Comparison of ENCODE assay signal across 1 cellular context in the genomic region with DNA sequence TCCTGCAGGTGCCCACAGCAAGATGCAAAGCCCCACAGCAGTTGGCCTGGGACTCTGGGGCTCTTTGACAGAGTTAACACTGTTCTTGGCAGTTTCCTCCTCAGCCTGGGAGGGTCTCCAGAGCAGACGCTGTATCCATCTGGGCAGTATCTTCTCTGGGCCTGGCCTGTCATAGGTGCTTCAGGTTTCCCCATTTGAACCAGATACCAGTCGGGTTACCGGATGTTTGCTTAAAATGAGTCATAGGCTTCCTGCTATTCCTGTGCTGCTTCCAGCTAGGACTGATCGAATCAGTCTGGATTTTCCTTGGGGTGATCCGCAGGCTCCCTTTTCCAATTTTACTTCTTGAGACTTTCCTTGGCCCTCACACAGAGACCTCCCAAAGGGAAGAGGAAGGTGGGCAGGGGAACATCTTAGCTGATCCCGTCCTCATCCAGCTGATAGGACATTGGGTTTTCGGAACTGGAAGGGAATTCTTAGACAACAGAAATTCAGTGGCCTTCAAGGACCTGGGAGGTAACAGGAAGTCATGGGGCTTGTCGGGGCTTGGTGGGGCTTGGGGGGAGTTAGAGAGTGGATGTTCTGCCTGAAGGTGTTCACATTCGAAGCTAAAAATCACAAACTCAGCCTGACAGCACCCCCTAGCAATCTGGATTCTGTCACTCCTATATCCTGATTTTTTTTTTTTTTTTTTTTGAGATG.
TF ChIP-seq lines count a peak whose summit lies in the region.

No MANE protein-coding gene starts in this region.

TF ChIP-seq in HepG2, 621 proteins besides CTCF, POLR2A, EP300 and RAD21 (continued from another document and continues in another):
- TF ChIP-seq, protein P1, sequence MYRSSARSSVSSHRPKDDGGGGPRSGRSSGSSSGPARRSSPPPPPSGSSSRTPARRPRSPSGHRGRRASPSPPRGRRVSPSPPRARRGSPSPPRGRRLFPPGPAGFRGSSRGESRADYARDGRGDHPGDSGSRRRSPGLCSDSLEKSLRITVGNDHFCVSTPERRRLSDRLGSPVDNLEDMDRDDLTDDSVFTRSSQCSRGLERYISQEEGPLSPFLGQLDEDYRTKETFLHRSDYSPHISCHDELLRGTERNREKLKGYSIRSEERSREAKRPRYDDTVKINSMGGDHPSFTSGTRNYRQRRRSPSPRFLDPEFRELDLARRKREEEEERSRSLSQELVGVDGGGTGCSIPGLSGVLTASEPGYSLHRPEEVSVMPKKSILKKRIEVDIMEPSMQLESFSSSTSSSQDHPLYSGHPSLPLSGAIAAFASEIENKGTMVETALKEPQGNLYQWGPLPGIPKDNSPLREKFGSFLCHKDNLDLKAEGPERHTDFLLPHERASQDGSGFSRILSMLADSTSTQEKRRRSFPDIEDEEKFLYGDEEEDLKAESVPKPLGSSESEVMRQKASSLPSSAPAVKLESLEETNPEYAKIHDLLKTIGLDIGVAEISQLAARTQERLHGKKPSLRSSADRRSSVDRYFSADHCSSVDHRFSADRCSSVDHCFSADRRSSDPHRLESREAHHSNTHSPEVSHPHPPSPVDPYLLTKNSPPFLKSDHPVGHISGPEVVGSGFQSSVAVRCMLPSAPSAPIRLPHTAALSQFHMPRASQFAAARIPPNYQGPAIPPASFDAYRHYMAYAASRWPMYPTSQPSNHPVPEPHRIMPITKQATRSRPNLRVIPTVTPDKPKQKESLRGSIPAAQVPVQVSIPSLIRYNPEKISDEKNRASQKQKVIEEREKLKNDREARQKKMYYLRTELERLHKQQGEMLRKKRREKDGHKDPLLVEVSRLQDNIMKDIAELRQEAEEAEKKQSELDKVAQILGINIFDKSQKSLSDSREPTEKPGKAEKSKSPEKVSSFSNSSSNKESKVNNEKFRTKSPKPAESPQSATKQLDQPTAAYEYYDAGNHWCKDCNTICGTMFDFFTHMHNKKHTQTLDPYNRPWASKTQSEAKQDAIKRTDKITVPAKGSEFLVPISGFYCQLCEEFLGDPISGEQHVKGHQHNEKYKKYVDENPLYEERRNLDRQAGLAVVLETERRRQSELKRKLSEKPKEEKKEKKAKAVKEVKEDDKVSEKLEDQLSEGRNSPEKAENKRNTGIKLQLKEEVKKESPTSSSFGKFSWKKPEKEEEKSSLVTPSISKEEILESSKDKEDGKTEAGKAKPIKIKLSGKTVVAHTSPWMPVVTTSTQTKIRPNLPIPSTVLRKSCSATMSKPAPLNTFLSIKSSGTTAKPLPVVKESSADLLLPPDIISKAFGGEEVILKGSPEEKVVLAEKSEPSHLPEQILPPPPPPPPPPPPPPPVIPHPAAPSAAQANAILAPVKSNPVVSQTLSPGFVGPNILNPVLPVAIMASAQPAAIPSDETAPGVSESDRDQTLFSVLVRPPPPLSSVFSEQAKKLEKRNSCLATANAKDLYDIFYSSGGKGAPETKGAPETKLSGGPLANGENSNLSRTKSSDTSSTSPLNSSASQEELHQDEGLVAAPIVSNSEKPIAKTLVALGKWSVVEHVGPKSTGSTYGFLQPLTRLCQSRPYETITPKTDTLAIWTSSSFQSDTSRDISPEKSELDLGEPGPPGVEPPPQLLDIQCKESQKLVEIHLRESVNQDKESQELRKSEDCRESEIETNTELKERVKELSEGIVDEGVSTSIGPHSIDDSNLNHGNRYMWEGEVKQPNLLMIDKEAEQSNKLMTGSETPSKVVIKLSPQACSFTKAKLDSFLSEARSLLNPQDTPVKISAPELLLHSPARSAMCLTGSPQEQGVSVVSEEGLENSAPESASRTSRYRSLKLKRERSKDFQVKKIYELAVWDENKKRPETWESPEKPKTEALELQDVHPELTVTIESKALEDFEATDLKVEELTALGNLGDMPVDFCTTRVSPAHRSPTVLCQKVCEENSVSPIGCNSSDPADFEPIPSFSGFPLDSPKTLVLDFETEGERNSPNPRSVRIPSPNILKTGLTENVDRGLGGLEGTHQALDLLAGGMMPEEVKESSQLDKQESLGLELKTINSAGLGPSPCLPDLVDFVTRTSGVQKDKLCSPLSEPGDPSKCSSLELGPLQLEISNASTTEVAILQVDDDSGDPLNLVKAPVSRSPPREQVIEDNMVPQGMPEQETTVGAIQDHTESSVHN (CRISPR knock-in tag; IDR thresholded peaks at IDR 0.05): no peak
- TF ChIP-seq, protein P2, sequence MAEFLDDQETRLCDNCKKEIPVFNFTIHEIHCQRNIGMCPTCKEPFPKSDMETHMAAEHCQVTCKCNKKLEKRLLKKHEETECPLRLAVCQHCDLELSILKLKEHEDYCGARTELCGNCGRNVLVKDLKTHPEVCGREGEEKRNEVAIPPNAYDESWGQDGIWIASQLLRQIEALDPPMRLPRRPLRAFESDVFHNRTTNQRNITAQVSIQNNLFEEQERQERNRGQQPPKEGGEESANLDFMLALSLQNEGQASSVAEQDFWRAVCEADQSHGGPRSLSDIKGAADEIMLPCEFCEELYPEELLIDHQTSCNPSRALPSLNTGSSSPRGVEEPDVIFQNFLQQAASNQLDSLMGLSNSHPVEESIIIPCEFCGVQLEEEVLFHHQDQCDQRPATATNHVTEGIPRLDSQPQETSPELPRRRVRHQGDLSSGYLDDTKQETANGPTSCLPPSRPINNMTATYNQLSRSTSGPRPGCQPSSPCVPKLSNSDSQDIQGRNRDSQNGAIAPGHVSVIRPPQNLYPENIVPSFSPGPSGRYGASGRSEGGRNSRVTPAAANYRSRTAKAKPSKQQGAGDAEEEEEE (CRISPR knock-in tag; IDR thresholded peaks at IDR 0.05; ENCODE audit: borderline replicate concordance): no peak
- TF ChIP-seq HNF4G (IDR thresholded peaks at IDR 0.05; ENCODE audit: borderline replicate concordance, low read depth, low read length) (no peak), HNF4G (CRISPR knock-in tag; IDR thresholded peaks at IDR 0.05; ENCODE audit: borderline replicate concordance, low read depth) (no peak), SIN3A (IDR thresholded peaks at IDR 0.05; ENCODE audit: borderline replicate concordance, low read depth, low read length) (peak; percentile 60; the same call in 1 of the 2 replicates), ZNF337 (CRISPR knock-in tag; IDR thresholded peaks at IDR 0.05; ENCODE audit: borderline replicate concordance, low read depth) (no peak), RXRA (CRISPR knock-in tag; IDR thresholded peaks at IDR 0.05) (peak; percentile 68; the same call in 1 of the 2 replicates), ZNF180 (CRISPR knock-in tag; IDR thresholded peaks at IDR 0.05; ENCODE audit: borderline replicate concordance, low read depth) (no peak), SCMH1 (CRISPR knock-in tag; IDR thresholded peaks at IDR 0.05; ENCODE audit: borderline replicate concordance) (no peak), RBM22 (optimal IDR thresholded peaks at IDR 0.05; ENCODE audit: low read length) (no peak), RARA (CRISPR knock-in tag; IDR thresholded peaks at IDR 0.05) (peak; percentile 78), NFRKB (IDR thresholded peaks at IDR 0.05) (no peak), ZNF430 (CRISPR knock-in tag; IDR thresholded peaks at IDR 0.05) (0 out of 2 replicates have a peak, but pooled peaks have one; percentile 17), SP4 (CRISPR knock-in tag; IDR thresholded peaks at IDR 0.05) (no peak; the same call in 1 of the 2 replicates), ZNF143 (CRISPR knock-in tag; IDR thresholded peaks at IDR 0.05) (peak; percentile 51; the same call in 1 of the 2 replicates), RBFOX2 (IDR thresholded peaks at IDR 0.05; ENCODE audit: low read depth, low read length) (peak; percentile 48; the same call in 1 of the 2 replicates), CCAR2 (optimal IDR thresholded peaks at IDR 0.05; ENCODE audit: low read depth, low read length) (no peak), JUND (CRISPR knock-in tag; IDR thresholded peaks at IDR 0.05) (peak; percentile 98), KDM1A (CRISPR knock-in tag; IDR thresholded peaks at IDR 0.05) (no peak), SSRP1 (CRISPR knock-in tag; IDR thresholded peaks at IDR 0.05) (no peak; the same call in 1 of the 2 replicates), RAD51 (IDR thresholded peaks at IDR 0.05; ENCODE audit: borderline replicate concordance) (no peak), ZNF446 (CRISPR knock-in tag; IDR thresholded peaks at IDR 0.05) (no peak), ZNF652 (CRISPR knock-in tag; IDR thresholded peaks at IDR 0.05; ENCODE audit: borderline replicate concordance, low read depth) (0 out of 2 replicates have a peak, but pooled peaks have one; percentile 7), HNRNPUL1 (IDR thresholded peaks at IDR 0.05; ENCODE audit: low read depth, low read length) (no peak)
- TF ChIP-seq, protein P3, sequence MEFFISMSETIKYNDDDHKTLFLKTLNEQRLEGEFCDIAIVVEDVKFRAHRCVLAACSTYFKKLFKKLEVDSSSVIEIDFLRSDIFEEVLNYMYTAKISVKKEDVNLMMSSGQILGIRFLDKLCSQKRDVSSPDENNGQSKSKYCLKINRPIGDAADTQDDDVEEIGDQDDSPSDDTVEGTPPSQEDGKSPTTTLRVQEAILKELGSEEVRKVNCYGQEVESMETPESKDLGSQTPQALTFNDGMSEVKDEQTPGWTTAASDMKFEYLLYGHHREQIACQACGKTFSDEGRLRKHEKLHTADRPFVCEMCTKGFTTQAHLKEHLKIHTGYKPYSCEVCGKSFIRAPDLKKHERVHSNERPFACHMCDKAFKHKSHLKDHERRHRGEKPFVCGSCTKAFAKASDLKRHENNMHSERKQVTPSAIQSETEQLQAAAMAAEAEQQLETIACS (CRISPR knock-in tag; IDR thresholded peaks at IDR 0.05): no peak
- TF ChIP-seq, protein P4, sequence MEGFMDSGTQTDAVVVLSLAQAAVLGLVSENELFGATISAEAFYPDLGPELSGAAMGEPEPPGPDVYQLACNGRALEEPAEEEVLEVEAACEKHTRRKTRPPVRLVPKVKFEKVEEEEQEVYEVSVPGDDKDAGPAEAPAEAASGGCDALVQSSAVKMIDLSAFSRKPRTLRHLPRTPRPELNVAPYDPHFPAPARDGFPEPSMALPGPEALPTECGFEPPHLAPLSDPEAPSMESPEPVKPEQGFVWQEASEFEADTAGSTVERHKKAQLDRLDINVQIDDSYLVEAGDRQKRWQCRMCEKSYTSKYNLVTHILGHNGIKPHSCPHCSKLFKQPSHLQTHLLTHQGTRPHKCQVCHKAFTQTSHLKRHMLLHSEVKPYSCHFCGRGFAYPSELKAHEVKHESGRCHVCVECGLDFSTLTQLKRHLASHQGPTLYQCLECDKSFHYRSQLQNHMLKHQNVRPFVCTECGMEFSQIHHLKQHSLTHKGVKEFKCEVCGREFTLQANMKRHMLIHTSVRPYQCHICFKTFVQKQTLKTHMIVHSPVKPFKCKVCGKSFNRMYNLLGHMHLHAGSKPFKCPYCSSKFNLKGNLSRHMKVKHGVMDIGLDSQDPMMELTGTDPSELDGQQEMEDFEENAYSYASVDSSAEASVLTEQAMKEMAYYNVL (CRISPR knock-in tag; IDR thresholded peaks at IDR 0.05; ENCODE audit: borderline replicate concordance): no peak
- TF ChIP-seq, protein P5, sequence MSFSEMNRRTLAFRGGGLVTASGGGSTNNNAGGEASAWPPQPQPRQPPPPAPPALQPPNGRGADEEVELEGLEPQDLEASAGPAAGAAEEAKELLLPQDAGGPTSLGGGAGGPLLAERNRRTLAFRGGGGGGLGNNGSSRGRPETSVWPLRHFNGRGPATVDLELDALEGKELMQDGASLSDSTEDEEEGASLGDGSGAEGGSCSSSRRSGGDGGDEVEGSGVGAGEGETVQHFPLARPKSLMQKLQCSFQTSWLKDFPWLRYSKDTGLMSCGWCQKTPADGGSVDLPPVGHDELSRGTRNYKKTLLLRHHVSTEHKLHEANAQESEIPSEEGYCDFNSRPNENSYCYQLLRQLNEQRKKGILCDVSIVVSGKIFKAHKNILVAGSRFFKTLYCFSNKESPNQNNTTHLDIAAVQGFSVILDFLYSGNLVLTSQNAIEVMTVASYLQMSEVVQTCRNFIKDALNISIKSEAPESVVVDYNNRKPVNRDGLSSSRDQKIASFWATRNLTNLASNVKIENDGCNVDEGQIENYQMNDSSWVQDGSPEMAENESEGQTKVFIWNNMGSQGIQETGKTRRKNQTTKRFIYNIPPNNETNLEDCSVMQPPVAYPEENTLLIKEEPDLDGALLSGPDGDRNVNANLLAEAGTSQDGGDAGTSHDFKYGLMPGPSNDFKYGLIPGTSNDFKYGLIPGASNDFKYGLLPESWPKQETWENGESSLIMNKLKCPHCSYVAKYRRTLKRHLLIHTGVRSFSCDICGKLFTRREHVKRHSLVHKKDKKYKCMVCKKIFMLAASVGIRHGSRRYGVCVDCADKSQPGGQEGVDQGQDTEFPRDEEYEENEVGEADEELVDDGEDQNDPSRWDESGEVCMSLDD (CRISPR knock-in tag; IDR thresholded peaks at IDR 0.05; ENCODE audit: borderline replicate concordance): no peak
- TF ChIP-seq, protein P6, sequence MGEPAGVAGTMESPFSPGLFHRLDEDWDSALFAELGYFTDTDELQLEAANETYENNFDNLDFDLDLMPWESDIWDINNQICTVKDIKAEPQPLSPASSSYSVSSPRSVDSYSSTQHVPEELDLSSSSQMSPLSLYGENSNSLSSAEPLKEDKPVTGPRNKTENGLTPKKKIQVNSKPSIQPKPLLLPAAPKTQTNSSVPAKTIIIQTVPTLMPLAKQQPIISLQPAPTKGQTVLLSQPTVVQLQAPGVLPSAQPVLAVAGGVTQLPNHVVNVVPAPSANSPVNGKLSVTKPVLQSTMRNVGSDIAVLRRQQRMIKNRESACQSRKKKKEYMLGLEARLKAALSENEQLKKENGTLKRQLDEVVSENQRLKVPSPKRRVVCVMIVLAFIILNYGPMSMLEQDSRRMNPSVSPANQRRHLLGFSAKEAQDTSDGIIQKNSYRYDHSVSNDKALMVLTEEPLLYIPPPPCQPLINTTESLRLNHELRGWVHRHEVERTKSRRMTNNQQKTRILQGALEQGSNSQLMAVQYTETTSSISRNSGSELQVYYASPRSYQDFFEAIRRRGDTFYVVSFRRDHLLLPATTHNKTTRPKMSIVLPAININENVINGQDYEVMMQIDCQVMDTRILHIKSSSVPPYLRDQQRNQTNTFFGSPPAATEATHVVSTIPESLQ (CRISPR knock-in tag; conservative IDR thresholded peaks at IDR 0.05): no peak
- TF ChIP-seq, protein P7, sequence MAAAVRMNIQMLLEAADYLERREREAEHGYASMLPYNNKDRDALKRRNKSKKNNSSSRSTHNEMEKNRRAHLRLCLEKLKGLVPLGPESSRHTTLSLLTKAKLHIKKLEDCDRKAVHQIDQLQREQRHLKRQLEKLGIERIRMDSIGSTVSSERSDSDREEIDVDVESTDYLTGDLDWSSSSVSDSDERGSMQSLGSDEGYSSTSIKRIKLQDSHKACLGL (CRISPR knock-in tag; IDR thresholded peaks at IDR 0.05): no peak
- TF ChIP-seq, protein P8, sequence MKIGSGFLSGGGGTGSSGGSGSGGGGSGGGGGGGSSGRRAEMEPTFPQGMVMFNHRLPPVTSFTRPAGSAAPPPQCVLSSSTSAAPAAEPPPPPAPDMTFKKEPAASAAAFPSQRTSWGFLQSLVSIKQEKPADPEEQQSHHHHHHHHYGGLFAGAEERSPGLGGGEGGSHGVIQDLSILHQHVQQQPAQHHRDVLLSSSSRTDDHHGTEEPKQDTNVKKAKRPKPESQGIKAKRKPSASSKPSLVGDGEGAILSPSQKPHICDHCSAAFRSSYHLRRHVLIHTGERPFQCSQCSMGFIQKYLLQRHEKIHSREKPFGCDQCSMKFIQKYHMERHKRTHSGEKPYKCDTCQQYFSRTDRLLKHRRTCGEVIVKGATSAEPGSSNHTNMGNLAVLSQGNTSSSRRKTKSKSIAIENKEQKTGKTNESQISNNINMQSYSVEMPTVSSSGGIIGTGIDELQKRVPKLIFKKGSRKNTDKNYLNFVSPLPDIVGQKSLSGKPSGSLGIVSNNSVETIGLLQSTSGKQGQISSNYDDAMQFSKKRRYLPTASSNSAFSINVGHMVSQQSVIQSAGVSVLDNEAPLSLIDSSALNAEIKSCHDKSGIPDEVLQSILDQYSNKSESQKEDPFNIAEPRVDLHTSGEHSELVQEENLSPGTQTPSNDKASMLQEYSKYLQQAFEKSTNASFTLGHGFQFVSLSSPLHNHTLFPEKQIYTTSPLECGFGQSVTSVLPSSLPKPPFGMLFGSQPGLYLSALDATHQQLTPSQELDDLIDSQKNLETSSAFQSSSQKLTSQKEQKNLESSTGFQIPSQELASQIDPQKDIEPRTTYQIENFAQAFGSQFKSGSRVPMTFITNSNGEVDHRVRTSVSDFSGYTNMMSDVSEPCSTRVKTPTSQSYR (CRISPR knock-in tag; IDR thresholded peaks at IDR 0.05; ENCODE audit: borderline replicate concordance): no peak
